In the genomic region with DNA sequence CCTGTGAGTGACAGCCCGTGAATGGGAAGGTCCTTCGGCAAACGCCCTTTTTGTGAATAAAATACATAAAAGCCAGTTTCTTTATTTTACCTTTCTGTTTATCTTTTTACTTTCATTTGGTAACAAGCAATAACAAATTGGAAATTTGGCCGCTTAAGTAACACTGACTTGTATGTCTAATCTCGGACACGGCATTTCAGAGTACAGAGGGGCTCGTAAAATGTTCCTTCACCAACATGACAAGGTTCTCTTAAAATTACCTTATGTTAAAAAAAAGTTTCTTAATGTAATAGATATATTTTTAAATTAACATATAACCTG, we compare ENCODE assay signal across 8 cellular contexts. TPM values are rescaled to one million over a fixed set of nuclear protein-coding genes. Genes with fewer than 3 reads are reported as not detected.
DNase-seq lines count a peak whose midpoint lies in the region; ATAC-seq, FAIRE-seq and TF ChIP-seq lines count a peak whose summit lies in the region.

No MANE protein-coding gene starts in this region.

- TF ChIP-seq RAD21 in GM12878 (IDR thresholded peaks at IDR 0.05; ENCODE audit: insufficient read depth, low read depth, low read length) = no peak

- H2BK12ac ChIP-seq in mesenchymal stem cell (ENCODE audit: low read length in 2 of 2) = no peak overlapping the region

- in situ Hi-C loops in GM12878 (cut with MboI) = no loop called here

- H4K91ac ChIP-seq in mesenchymal stem cell (ENCODE audit: low read length) = no peak overlapping the region

- no peak overlapping the region for H3K14ac ChIP-seq in mesenchymal stem cell (ENCODE audit: low read length in 2 of 2)

- TF ChIP-seq POLR2A in GM12878 (IDR thresholded peaks at IDR 0.05; ENCODE audit: low read depth, low read length) = no peak

- no peak overlapping the region for H4K8ac ChIP-seq in mesenchymal stem cell (ENCODE audit: low read length)

- H3K27me3 ChIP-seq in GM12878 (replicated peaks in 1 of 2; ENCODE audit: control insufficient read depth in 2 of 2, insufficient read depth in 2 of 2, low read length in 1 of 2) = no peaks in the 10 kb centered on the region
- H3K27me3 ChIP-seq in mesenchymal stem cell (ENCODE audit: control insufficient read depth in 1 of 2, insufficient read depth in 1 of 2, low read length in 2 of 2) = no peaks in the 10 kb centered on the region

- RAD21 ChIA-PET in GM12878 (lab: Charles Lee; ENCODE audit: unreplicated experiment) = interaction anchor here (1.4 to 3.1 kb wide), 5 partner anchors 54 to 144 kb away, joined by 3 to 38 read pairs (median 4); no protein-coding TSS in a partner anchor

- peak overlapping the region; percentile 89 for H3K27ac Mint-ChIP-seq in stimulated activated naive CD8-positive, alpha-beta T cell treated with anti-CD3 and anti-CD28 coated beads, Interleukin-15, Interleukin-2, amounts not matched to agents 100 ng/mL and 50 ng/mL, for 24 hours

- BruUV-seq in GM12878 (replicated peaks; lab: Mats Ljungman, UMichigan) = TSS peak; percentile 84

- SMC1A ChIA-PET in GM12878 (lab: Charles Lee; ENCODE audit: uncharacterized antibody, unreplicated experiment) = interaction anchor here (1.1 to 3.1 kb wide), 3 partner anchors 48 to 143 kb away, joined by 4 to 36 read pairs (median 4); no protein-coding TSS in a partner anchor

- peaks cover 49% of the 10 kb centered on the region for H3K79me2 ChIP-seq in GM12878 (ENCODE audit: control insufficient read depth, insufficient read depth, low read length)

- TF ChIP-seq CTCF in GM12878 (IDR thresholded peaks at IDR 0.05 in 2 of 3, conservative IDR thresholded peaks at IDR 0.05 in 1 of 3; ENCODE audit: control insufficient read depth in 2 of 3, extremely low read depth in 1 of 3, insufficient read depth in 1 of 3, low read depth in 3 of 3, low read length in 3 of 3) = no peak

- DNase-seq in stimulated activated naive CD8-positive, alpha-beta T cell treated with anti-CD3 and anti-CD28 coated beads, Interleukin-15, Interleukin-2, amounts not matched to agents 100 U/mL and 50 U/mL, for 24 hours = no peak
- no peak for DNase-seq in GM12878 (ENCODE audit: low read depth, low spot score)
- DNase-seq in mesenchymal stem cell = no peak
- no peak for DNase-seq in activated effector memory CD4-positive, alpha-beta T cell treated with anti-CD3 and anti-CD28 coated beads, Interleukin-2, amount 50 U/mL, for 16 hours

- H4K20me1 ChIP-seq in GM12878 (ENCODE audit: control insufficient read depth, insufficient read depth) = no peaks in the 10 kb centered on the region

- no peak overlapping the region for H2AK5ac ChIP-seq in mesenchymal stem cell (ENCODE audit: low read length, severe bottlenecking)

- no peak overlapping the region for H2BK15ac ChIP-seq in mesenchymal stem cell (ENCODE audit: low read depth, poor library complexity, severe bottlenecking)

- peak overlapping the region; percentile 81 to 100 for H3K18ac ChIP-seq in mesenchymal stem cell (ENCODE audit: low read depth in 1 of 2, low read length in 2 of 2)

- peaks cover 15% of the 10 kb centered on the region for H3K4me1 ChIP-seq in GM12878 (ENCODE audit: control insufficient read depth, insufficient read depth, low read length)
- H3K4me1 ChIP-seq in mesenchymal stem cell (ENCODE audit: control insufficient read depth, insufficient read depth, low read depth, low read length) = peaks cover 4% of the 10 kb centered on the region

- POLR2A ChIA-PET in GM12878 (lab: Charles Lee) = interaction anchor here (0.6 to 4.2 kb wide), 4 partner anchors 48 to 167 kb away, joined by 3 to 29 read pairs (median 5); no protein-coding TSS in a partner anchor

- peak overlapping the region; percentile 97 for H3K27ac ChIP-seq in GM12878 (ENCODE audit: control insufficient read depth, insufficient read depth)
- peak overlapping the region; percentile 41 for H3K27ac ChIP-seq in mesenchymal stem cell (ENCODE audit: low read length, poor library complexity, severe bottlenecking)

- intact Hi-C loops in GM12878 (cut with micrococcal nuclease; ENCODE audit: unreplicated experiment) = loop anchor here (2.0 kb wide), 2 partner anchors 114 to 144 kb away; a partner anchor contains a TSS

- H2BK5ac ChIP-seq in mesenchymal stem cell (ENCODE audit: low read depth, low read length, poor library complexity, severe bottlenecking) = no peak overlapping the region

- 0 out of 4 replicates have a peak, but pooled peaks cover 0 to 4% of the 10 kb centered on the region in 2 experiments for H3K36me3 ChIP-seq in GM12878 (ENCODE audit: control insufficient read depth in 2 of 2, insufficient read depth in 2 of 2, low read length in 1 of 2)
- H3K36me3 ChIP-seq in mesenchymal stem cell (ENCODE audit: control insufficient read depth in 1 of 2, insufficient read depth in 2 of 2, low read depth in 1 of 2, low read length in 2 of 2) = no peaks in the 10 kb centered on the region

- H3K9me3 Mint-ChIP-seq in stimulated activated naive CD8-positive, alpha-beta T cell treated with anti-CD3 and anti-CD28 coated beads, Interleukin-15, Interleukin-2, amounts not matched to agents 100 ng/mL and 50 ng/mL, for 24 hours = peaks cover 28% of the 10 kb centered on the region

- no peak overlapping the region for H3K23ac ChIP-seq in mesenchymal stem cell (ENCODE audit: low read length in 2 of 2)

- CTCF ChIA-PET in GM12878 (lab: Yijun Ruan, JAX) = interaction anchor here (3.1 kb wide), 1 partner anchor 145 kb away, joined by 32 read pairs; no protein-coding TSS in a partner anchor

- H3K9me3 ChIP-seq in GM12878 (replicated peaks; ENCODE audit: control insufficient read depth, insufficient read depth, low read length) (peaks cover 12% of the 10 kb centered on the region), mesenchymal stem cell (ENCODE audit: control insufficient read depth, low read length) (peaks cover 18% of the 10 kb centered on the region)

- no peak for TF ChIP-seq EP300 in GM12878 (IDR thresholded peaks at IDR 0.05; ENCODE audit: borderline replicate concordance in 1 of 2, control insufficient read depth in 1 of 2, low read depth in 2 of 2, low read length in 2 of 2)

- H3K36me3 Mint-ChIP-seq in stimulated activated naive CD8-positive, alpha-beta T cell treated with anti-CD3 and anti-CD28 coated beads, Interleukin-15, Interleukin-2, amounts not matched to agents 100 ng/mL and 50 ng/mL, for 24 hours (ENCODE audit: low read depth) = peaks cover 41% of the 10 kb centered on the region

- H3K4me1 Mint-ChIP-seq in stimulated activated naive CD8-positive, alpha-beta T cell treated with anti-CD3 and anti-CD28 coated beads, Interleukin-15, Interleukin-2, amounts not matched to agents 100 ng/mL and 50 ng/mL, for 24 hours (ENCODE audit: low read depth) = peaks cover 57% of the 10 kb centered on the region

- H3K4me2 ChIP-seq in GM12878 (ENCODE audit: control insufficient read depth, insufficient read depth) = peak overlapping the region; percentile 86
- peak overlapping the region; percentile 67 for H3K4me2 ChIP-seq in mesenchymal stem cell (ENCODE audit: low read length, poor library complexity, severe bottlenecking)

- H3K9ac ChIP-seq in GM12878 (ENCODE audit: control insufficient read depth, insufficient read depth, low read length) (peak overlapping the region; percentile 93), mesenchymal stem cell (ENCODE audit: low read length) (peak overlapping the region; percentile 95)

- no peak overlapping the region for H2BK120ac ChIP-seq in mesenchymal stem cell (ENCODE audit: low read depth, low read length)

- H3K27me3 Mint-ChIP-seq in stimulated activated naive CD8-positive, alpha-beta T cell treated with anti-CD3 and anti-CD28 coated beads, Interleukin-15, Interleukin-2, amounts not matched to agents 100 ng/mL and 50 ng/mL, for 24 hours = no peaks in the 10 kb centered on the region

- ATAC-seq in stimulated activated naive CD8-positive, alpha-beta T cell treated with anti-CD3 and anti-CD28 coated beads, Interleukin-15, Interleukin-2, amounts not matched to agents 100 U/mL and 50 U/mL, for 24 hours = no peak
- ATAC-seq in GM12878 (no peak), HG02678 (IDR thresholded peaks at IDR 0.05; ENCODE audit: unreplicated experiment) (no peak), HG03457 (IDR thresholded peaks at IDR 0.05; ENCODE audit: unreplicated experiment) (no peak), GM21360 (IDR thresholded peaks at IDR 0.05; ENCODE audit: unreplicated experiment) (no peak)

- peak overlapping the region; percentile 96 for H3K4me3 Mint-ChIP-seq in stimulated activated naive CD8-positive, alpha-beta T cell treated with anti-CD3 and anti-CD28 coated beads, Interleukin-15, Interleukin-2, amounts not matched to agents 100 ng/mL and 50 ng/mL, for 24 hours

- H3K4me3 ChIP-seq in GM12878 (peak overlapping the region; percentile 88), mesenchymal stem cell (ENCODE audit: insufficient read depth in 1 of 2, low read depth in 1 of 2, low read length in 2 of 2) (peak overlapping the region; percentile 86 to 87)

- H3K4ac ChIP-seq in mesenchymal stem cell (ENCODE audit: low read depth in 1 of 2, low read length in 2 of 2) = peak overlapping the region in 1 of 2 experiments; percentile 95

- 2% methylated on average over 7 of the region's 7 CpGs for WGBS in GM12878 (ENCODE audit: insufficient coverage, insufficient replicate concordance, low lambda C conversion rate, missing lambda C conversion rate)
- WGBS in mesenchymal stem cell = 33% methylated on average over 6 of the region's 7 CpGs

- H2AFZ ChIP-seq in GM12878 (ENCODE audit: control insufficient read depth, low read depth, low read length) (peak overlapping the region; percentile 89), mesenchymal stem cell (ENCODE audit: low read depth, low read length) (peak overlapping the region; percentile 83)

- FAIRE-seq in GM12878 (lab: Jason Lieb, UNC) = no peak

- peaks cover 2% of the 10 kb centered on the region for H3K79me1 ChIP-seq in mesenchymal stem cell (replicated peaks; ENCODE audit: low read length, poor library complexity, severe bottlenecking)

RNA-seq across cellular contexts. Expression of a gene that starts 0.6 kb away (rescaled TPM):
- 35.7 and 37.8 TPM in 2 replicates for total RNA-seq in GM12878 (2013; cell fraction: nucleolus; rRNA removed)
- total RNA-seq in GM12878 (2014; rRNA removed) = 7.9 and 12.6 TPM in 2 replicates
- total RNA-seq in GM12878 (2014; rRNA removed; fragmentation: Illumina TruSeq; extraction: Trizol) = 8.3 and 11.6 TPM in 2 replicates
- 10.4 and 12.6 TPM in 2 replicates for total RNA-seq in GM12878 (2021)
- 3.2 TPM for polyA plus RNA-seq in GM12878 (2011; ENCODE audit: low read depth)
- 12.9 and 19.0 TPM in 2 replicates for polyA plus RNA-seq in GM12878 (2011; rRNA removed)
- polyA plus RNA-seq in GM12878 (2011; cell fraction: cytosol; rRNA removed) = 6.1 and 6.5 TPM in 2 replicates
- 7.3 and 9.0 TPM in 2 replicates for polyA plus RNA-seq in GM12878 (2011; cell fraction: nucleus; rRNA removed)
- polyA plus RNA-seq in GM12878 (2012) = 4.9 and 7.1 TPM in 2 replicates
- polyA plus RNA-seq in GM12878 (2014; fragmentation: Illumina TruSeq; extraction: Trizol) = 7.6 and 9.7 TPM in 2 replicates
- 1 to 10 TPM; 2.3 to 3.6 TPM for polyA plus RNA-seq in GM12878 (2014; fragmentation: Nextera tagmentation; extraction: Ambion mirVana)
- 6.5 and 7.0 TPM in 2 replicates for polyA plus RNA-seq in GM12878 (2014; rRNA removed)
- polyA plus RNA-seq in GM12878 (2016; fragmentation: Nextera tagmentation; extraction: Ambion mirVana) = 10 to 100 TPM; 12.5 to 14.0 TPM
- 22.3 and 31.5 TPM in 2 replicates for polyA minus RNA-seq in GM12878 (2011; rRNA and poly(A)+ RNA removed)
- polyA minus RNA-seq in GM12878 (2011; cell fraction: cytosol; rRNA and poly(A)+ RNA removed) = 7.4 and 10.7 TPM in 2 replicates
- 33.4 and 44.8 TPM in 2 replicates for polyA minus RNA-seq in GM12878 (2011; cell fraction: nucleus; rRNA and poly(A)+ RNA removed)
- polyA plus RNA-seq in mesenchymal stem cell (2013, experiment 1 of 2) = 1.2 TPM
- polyA plus RNA-seq in mesenchymal stem cell (2013, experiment 2 of 2) = 1.1 TPM
